In the genomic region with DNA sequence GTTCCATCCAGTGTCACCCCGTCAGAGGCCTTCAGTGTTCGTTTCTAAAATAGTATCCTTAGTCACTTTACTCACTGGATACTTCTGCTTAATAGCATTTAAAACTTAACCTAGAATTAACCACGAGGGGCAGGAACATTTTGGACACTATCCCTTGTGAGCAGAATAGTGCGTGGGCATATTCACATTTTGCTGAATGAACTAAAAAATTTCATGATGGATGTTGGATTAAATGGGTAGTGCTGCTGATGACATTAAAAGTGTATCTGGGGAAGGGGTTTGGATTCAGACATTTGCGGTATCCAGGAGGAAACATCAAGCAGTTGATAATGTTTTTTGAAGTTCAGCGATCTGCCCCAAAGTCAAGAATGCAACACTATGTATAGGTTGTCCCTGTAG, we compare ENCODE assay signal across 8 cellular contexts. TPM values are rescaled to one million over a fixed set of nuclear protein-coding genes. Genes with fewer than 3 reads are reported as not detected.
DNase-seq lines count a peak whose midpoint lies in the region; ATAC-seq lines count a peak whose summit lies in the region.

No MANE protein-coding gene starts in this region.

- H3K9me3 ChIP-seq in iPS-20b (ENCODE audit: insufficient read depth, low read depth, low read length), result no peaks in the 10 kb centered on the region

- 0 out of 2 replicates have a peak, but pooled peaks cover 5% of the 10 kb centered on the region for H3K4me1 ChIP-seq in iPS-20b (ENCODE audit: insufficient read depth, low read length)

- no peaks in the 10 kb centered on the region for H3K27me3 Mint-ChIP-seq in activated T-helper 1 cell treated with anti-CD3 and anti-CD28 coated beads, Interleukin-12 subunit alpha, Interleukin-12 subunit beta, Interleukin-2, Interleukin-4 antibody, amounts not matched to agents 30 ng/mL and 10 ng/mL and 1 ng/mL, durations not matched to agents 14 hours and 24 hours and 36 hours (ENCODE audit: insufficient read depth)

- H3K27ac ChIP-seq in iPS-20b (ENCODE audit: low read length), result peak overlapping the region; percentile 87
- H3K27ac ChIP-seq in substantia nigra (ENCODE audit: low read depth, low read length, poor library complexity, severe bottlenecking), result peak overlapping the region; percentile 94

- peak; percentile 49 for DNase-seq in NCI-H526 treated with DMSO at 0.1 percent for 48 hours (lab: John Stamatoyannopoulos, UW)
- no peak for DNase-seq in NCI-H526 (lab: John Stamatoyannopoulos, UW)
- no peak for DNase-seq in activated T-helper 1 cell treated with anti-CD3 and anti-CD28 coated beads, Interleukin-12 subunit alpha, Interleukin-12 subunit beta, Interleukin-2, Interleukin-4 antibody, amounts not matched to agents 30 ng/mL and 10 ng/mL and 1 ng/mL, durations not matched to agents 14 hours and 24 hours and 36 hours (ENCODE audit: low spot score)
- DNase-seq in substantia nigra (lab: John Stamatoyannopoulos, UW), result no peak
- DNase-seq in NCI-H1105 (lab: John Stamatoyannopoulos, UW), result no peak

- peak overlapping the region; percentile 96 for H3K9ac ChIP-seq in iPS-20b (ENCODE audit: low read depth, low read length)

- peak overlapping the region; percentile 96 for H3K4me3 ChIP-seq in iPS-20b (ENCODE audit: low read length)

- H3K4me3 Mint-ChIP-seq in activated T-helper 1 cell treated with anti-CD3 and anti-CD28 coated beads, Interleukin-12 subunit alpha, Interleukin-12 subunit beta, Interleukin-2, Interleukin-4 antibody, amounts not matched to agents 30 ng/mL and 10 ng/mL and 1 ng/mL, durations not matched to agents 14 hours and 24 hours and 36 hours, result peak overlapping the region; percentile 95

- peak overlapping the region; percentile 90 for H3K27ac Mint-ChIP-seq in activated T-helper 1 cell treated with anti-CD3 and anti-CD28 coated beads, Interleukin-12 subunit alpha, Interleukin-12 subunit beta, Interleukin-2, Interleukin-4 antibody, amounts not matched to agents 30 ng/mL and 10 ng/mL and 1 ng/mL, durations not matched to agents 14 hours and 24 hours and 36 hours

- H3K36me3 Mint-ChIP-seq in activated T-helper 1 cell treated with anti-CD3 and anti-CD28 coated beads, Interleukin-12 subunit alpha, Interleukin-12 subunit beta, Interleukin-2, Interleukin-4 antibody, amounts not matched to agents 30 ng/mL and 10 ng/mL and 1 ng/mL, durations not matched to agents 14 hours and 24 hours and 36 hours (ENCODE audit: low read depth), result peaks cover 40% of the 10 kb centered on the region

- H3K36me3 ChIP-seq in iPS-20b (ENCODE audit: insufficient read depth, low read depth, low read length), result peaks cover 51% of the 10 kb centered on the region

- no peaks in the 10 kb centered on the region for H3K27me3 ChIP-seq in iPS-20b (ENCODE audit: insufficient read depth, low read length)

- intact Hi-C loops in activated T-helper 1 cell treated with anti-CD3 and anti-CD28 coated beads, Interleukin-12 subunit alpha, Interleukin-12 subunit beta, Interleukin-2, Interleukin-4 antibody, amounts not matched to agents 30 ng/mL and 10 ng/mL and 1 ng/mL, durations not matched to agents 14 hours and 24 hours and 36 hours (cut with micrococcal nuclease), result loop anchor here (1.0 to 10.0 kb wide), 10 partner anchors 53 to 1520 kb away; a partner anchor contains a TSS

- H3K9me3 Mint-ChIP-seq in activated T-helper 1 cell treated with anti-CD3 and anti-CD28 coated beads, Interleukin-12 subunit alpha, Interleukin-12 subunit beta, Interleukin-2, Interleukin-4 antibody, amounts not matched to agents 30 ng/mL and 10 ng/mL and 1 ng/mL, durations not matched to agents 14 hours and 24 hours and 36 hours, result no peaks in the 10 kb centered on the region

- H3K4me1 Mint-ChIP-seq in activated T-helper 1 cell treated with anti-CD3 and anti-CD28 coated beads, Interleukin-12 subunit alpha, Interleukin-12 subunit beta, Interleukin-2, Interleukin-4 antibody, amounts not matched to agents 30 ng/mL and 10 ng/mL and 1 ng/mL, durations not matched to agents 14 hours and 24 hours and 36 hours (ENCODE audit: low read depth), result peaks cover 48% of the 10 kb centered on the region

- ATAC-seq in GM18909 (IDR thresholded peaks at IDR 0.05; ENCODE audit: poor library complexity, unreplicated experiment), result no peak
- no peak for ATAC-seq in HG03097 (IDR thresholded peaks at IDR 0.05; ENCODE audit: low FRiP score, unreplicated experiment)

RNA-seq across cellular contexts. Expression of a gene that starts 0.8 kb away (rescaled TPM):
- total RNA-seq in activated T-helper 1 cell treated with anti-CD3 and anti-CD28 coated beads, Interleukin-12 subunit alpha, Interleukin-12 subunit beta, Interleukin-2, Interleukin-4 antibody, amounts not matched to agents 30 ng/mL and 10 ng/mL and 1 ng/mL, durations not matched to agents 14 hours and 24 hours and 36 hours, result 157 and 158 TPM in 2 replicates

RNA-seq across cellular contexts. Expression of a gene that starts 53.1 kb away (rescaled TPM):
- total RNA-seq in activated T-helper 1 cell treated with anti-CD3 and anti-CD28 coated beads, Interleukin-12 subunit alpha, Interleukin-12 subunit beta, Interleukin-2, Interleukin-4 antibody, amounts not matched to agents 30 ng/mL and 10 ng/mL and 1 ng/mL, durations not matched to agents 14 hours and 24 hours and 36 hours, result 285 and 289 TPM in 2 replicates
